ENCODE assay signal across 1 cellular context in genomic region chr4:48340905-48341775, GRCh38.
TF ChIP-seq lines count a peak whose summit lies in the region.

Gene SLAIN2 (plus strand): TSS chr4:48341529. CDS start chr4:48341740, 211 bp downstream.

TF ChIP-seq in WTC11, 78 proteins besides CTCF, POLR2A, EP300 and RAD21 (continued from another document):
- TF ChIP-seq FOXP4 (CRISPR knock-in tag; IDR thresholded peaks at IDR 0.05) (no peak), FOXJ3 (CRISPR knock-in tag; IDR thresholded peaks at IDR 0.05; ENCODE audit: borderline replicate concordance) (no peak), E2F5 (CRISPR knock-in tag; IDR thresholded peaks at IDR 0.05) (peak; percentile 74), ZNF232 (CRISPR knock-in tag; IDR thresholded peaks at IDR 0.05) (0 out of 2 replicates have a peak, but pooled peaks have one; percentile 36), SOX15 (CRISPR knock-in tag; IDR thresholded peaks at IDR 0.05) (no peak), KAT7 (CRISPR knock-in tag; IDR thresholded peaks at IDR 0.05; ENCODE audit: borderline replicate concordance) (no peak), SMAD3 (CRISPR knock-in tag; IDR thresholded peaks at IDR 0.05; ENCODE audit: borderline replicate concordance) (no peak), ZNF671 (CRISPR knock-in tag; IDR thresholded peaks at IDR 0.05) (no peak), USF1 (CRISPR knock-in tag; IDR thresholded peaks at IDR 0.05) (peak; percentile 12; the same call in 1 of the 2 replicates), FOXK1 (CRISPR knock-in tag; IDR thresholded peaks at IDR 0.05) (peak; percentile 28; the same call in 1 of the 2 replicates), ARID4B (CRISPR knock-in tag; IDR thresholded peaks at IDR 0.05; ENCODE audit: borderline replicate concordance) (peak; percentile 19; the same call in 1 of the 2 replicates), MYBL2 (CRISPR knock-in tag; IDR thresholded peaks at IDR 0.05) (no peak), JUN (CRISPR knock-in tag; IDR thresholded peaks at IDR 0.05) (0 out of 2 replicates have a peak, but pooled peaks have one; percentile 7), MLX (CRISPR knock-in tag; IDR thresholded peaks at IDR 0.05) (no peak), E2F4 (CRISPR knock-in tag; IDR thresholded peaks at IDR 0.05; ENCODE audit: borderline replicate concordance, low read depth) (no peak), E2F1 (CRISPR knock-in tag; IDR thresholded peaks at IDR 0.05) (peak; percentile 60; the same call in 1 of the 2 replicates), SP1 (CRISPR knock-in tag; conservative IDR thresholded peaks at IDR 0.05) (peak; percentile 87), NFYB (CRISPR knock-in tag; conservative IDR thresholded peaks at IDR 0.05; ENCODE audit: low read depth) (no peak), FOXP1 (CRISPR knock-in tag; IDR thresholded peaks at IDR 0.05; ENCODE audit: borderline replicate concordance) (no peak)
TF ChIP-seq in WTC11: peak in this region for 13.
